In the genomic region with DNA sequence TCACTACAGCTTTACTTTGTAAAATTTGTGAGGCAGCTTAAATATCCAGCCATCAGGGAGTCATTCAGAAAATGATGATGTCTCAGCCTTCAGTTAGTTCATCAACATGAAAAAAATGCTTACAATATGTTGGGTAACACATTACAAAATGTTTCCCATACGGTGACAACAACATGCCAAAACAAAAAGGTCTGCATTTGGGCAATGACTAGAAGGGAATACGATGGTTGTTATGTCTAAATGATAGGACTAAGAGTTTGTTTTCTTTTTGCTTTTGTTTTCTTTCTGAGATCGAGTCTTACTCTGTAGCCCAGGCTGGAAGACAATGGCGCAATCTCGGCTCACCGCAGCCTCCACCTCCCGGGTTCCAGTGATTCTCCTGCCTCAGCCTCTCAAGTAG, we compare ENCODE assay signal across 1 cellular context.
A peak's percentile ranks its signal among the peaks of the same experiment; 100 is the strongest.
TF ChIP-seq lines count a peak whose summit lies in the region.

No MANE protein-coding gene starts in this region.

TF ChIP-seq in IMR-90, 13 proteins besides CTCF, POLR2A, EP300 and RAD21:
- TF ChIP-seq ELK1 (IDR thresholded peaks at IDR 0.05; ENCODE audit: borderline replicate concordance, low read depth, low read length) (no peak), FOS (IDR thresholded peaks at IDR 0.05; ENCODE audit: low read depth, low read length) (no peak), CEBPB (IDR thresholded peaks at IDR 0.05; ENCODE audit: low read depth, low read length) (0 out of 2 replicates have a peak, but pooled peaks have one; percentile 2)
